8 cellular contexts compared by ENCODE assay signal in genomic region chr6:33324139-33324538, GRCh38. TPM values are rescaled to one million over a fixed set of nuclear protein-coding genes. Genes with fewer than 3 reads are reported as not detected.
DNase-seq lines count a peak whose midpoint lies in the region; ATAC-seq and TF ChIP-seq lines count a peak whose summit lies in the region.

No MANE protein-coding gene starts in this region.

- peaks cover under 1% of the 10 kb centered on the region for H3K27me3 Mint-ChIP-seq in endodermal cell (ENCODE audit: insufficient read depth)

- H3K36me3 ChIP-seq in endodermal cell (ENCODE audit: control insufficient read depth, insufficient read depth, low read length) (peaks cover 23% of the 10 kb centered on the region), rectal smooth muscle tissue (ENCODE audit: control insufficient read depth, insufficient read depth, low read length) (peaks cover 12% of the 10 kb centered on the region)

- TF ChIP-seq CTCF in GM12875 (IDR thresholded peaks at IDR 0.05; ENCODE audit: borderline replicate concordance, insufficient read depth, low read depth, low read length) (no peak), endodermal cell (conservative IDR thresholded peaks at IDR 0.05) (no peak)

- H3K27me3 ChIP-seq in endodermal cell (ENCODE audit: control insufficient read depth, insufficient read depth, low read length, poor library complexity, severe bottlenecking) (no peaks in the 10 kb centered on the region), rectal smooth muscle tissue (ENCODE audit: control insufficient read depth, insufficient read depth, low read length) (no peaks in the 10 kb centered on the region)

- peaks cover 26% of the 10 kb centered on the region for H3K4me1 Mint-ChIP-seq in endodermal cell

- no peaks in the 10 kb centered on the region for H3K9me3 Mint-ChIP-seq in endodermal cell

- H3K9me3 ChIP-seq in endodermal cell (ENCODE audit: control insufficient read depth, low read length) = no peaks in the 10 kb centered on the region

- DNase-seq in NCI-H146 (lab: John Stamatoyannopoulos, UW) (peak; percentile 50), endodermal cell (no peak), NCI-H2029 (lab: John Stamatoyannopoulos, UW) (no peak)

- WGBS in endodermal cell (ENCODE audit: insufficient coverage in 1 of 2, insufficient read length in 1 of 2), 2 experiments = 67 to 92% methylated on average over 2 to 7 of the region's 7 CpGs

- no peak overlapping the region for H3K27ac Mint-ChIP-seq in endodermal cell

- peaks cover 13% of the 10 kb centered on the region for H3K4me1 ChIP-seq in endodermal cell (ENCODE audit: control insufficient read depth, insufficient read depth, low read length)
- peaks cover 4% of the 10 kb centered on the region for H3K4me1 ChIP-seq in rectal smooth muscle tissue (ENCODE audit: control insufficient read depth, insufficient read depth, low read length)

- ATAC-seq in HG03196 (IDR thresholded peaks at IDR 0.05; ENCODE audit: unreplicated experiment) (no peak), esophagus mucosa (no peak), GM21381 (IDR thresholded peaks at IDR 0.05; ENCODE audit: unreplicated experiment) (no peak)

- peak overlapping the region; percentile 53 for H3K4me3 ChIP-seq in GM12875 (ENCODE audit: low read depth, low read length)
- peak overlapping the region; percentile 97 for H3K4me3 ChIP-seq in endodermal cell (ENCODE audit: low read length)
- H3K4me3 ChIP-seq in rectal smooth muscle tissue (ENCODE audit: low read length) = peak overlapping the region; percentile 75

- H3K9ac ChIP-seq in endodermal cell (ENCODE audit: extremely low read depth, low read length, poor library complexity, severe bottlenecking) = no peak overlapping the region
- H3K9ac ChIP-seq in rectal smooth muscle tissue (ENCODE audit: low read length) = no peak overlapping the region

- peaks cover 23% of the 10 kb centered on the region for H3K36me3 Mint-ChIP-seq in endodermal cell (ENCODE audit: low read depth)

- H3K4me3 Mint-ChIP-seq in endodermal cell = peak overlapping the region; percentile 98

- no peak overlapping the region for H3K27ac ChIP-seq in endodermal cell (ENCODE audit: low read depth, low read length)
- H3K27ac ChIP-seq in rectal smooth muscle tissue (ENCODE audit: low read depth, low read length) = no peak overlapping the region

RNA-seq across cellular contexts. Expression of gene DAXX, which starts 1.4 kb away (rescaled TPM):
- total RNA-seq in endodermal cell (10 to 100 TPM; 51.2 to 52.6 TPM), esophagus mucosa (28.1 TPM)
- polyA plus RNA-seq in endodermal cell (2013, experiment 1 of 2) = 50.9 TPM
- polyA plus RNA-seq in endodermal cell (2013, experiment 2 of 2) = 48.1 TPM

RNA-seq across cellular contexts. Expression of gene ZBTB22, which starts 6.6 kb away (rescaled TPM):
- 10 to 100 TPM; 15.2 to 19.8 TPM for total RNA-seq in endodermal cell
- 26.5 TPM for polyA plus RNA-seq in endodermal cell (2013, experiment 1 of 2)
- 20.6 TPM for polyA plus RNA-seq in endodermal cell (2013, experiment 2 of 2)
- total RNA-seq in esophagus mucosa = 10.6 TPM

RNA-seq across cellular contexts. Expression of gene TAPBP, which starts 10.3 kb away (rescaled TPM):
- total RNA-seq in endodermal cell (10 to 100 TPM in 1 of 2 donors, 1 to 10 TPM in 1; 7.0 to 11.1 TPM), esophagus mucosa (63.5 TPM)
- 13.5 TPM for polyA plus RNA-seq in endodermal cell (2013, experiment 1 of 2)
- 12.4 TPM for polyA plus RNA-seq in endodermal cell (2013, experiment 2 of 2)

RNA-seq across cellular contexts. Expression of gene RGL2, which starts 25.4 kb away (rescaled TPM):
- total RNA-seq in endodermal cell (10 to 100 TPM; 85.6 to 98.0 TPM), esophagus mucosa (55.8 TPM)
- polyA plus RNA-seq in endodermal cell (2013, experiment 1 of 2) = 54.9 TPM
- polyA plus RNA-seq in endodermal cell (2013, experiment 2 of 2) = 46.3 TPM

RNA-seq across cellular contexts. Expression of gene PFDN6, which starts 34.7 kb away (rescaled TPM):
- total RNA-seq in endodermal cell (10 to 100 TPM; 69.9 to 86.4 TPM), esophagus mucosa (39.9 TPM)
- 91.1 TPM for polyA plus RNA-seq in endodermal cell (2013, experiment 1 of 2)
- polyA plus RNA-seq in endodermal cell (2013, experiment 2 of 2) = 84.9 TPM
